In genomic region chr15:62545392-62546227, GRCh38 we compare ENCODE assay signal across 10 cellular contexts.
DNase-seq lines count a peak whose midpoint lies in the region; ATAC-seq and TF ChIP-seq lines count a peak whose summit lies in the region.
"Had no signal": no experiment of that assay in that cellular context is flagged by ENCODE, and none has a peak within 500 bp of the region (broad histone marks: within the 10 kb centered on the region; RNA-seq: fewer than 3 reads in every experiment).

No MANE protein-coding gene starts in this region.

- H3K4me1 ChIP-seq in esophagus muscularis mucosa: peaks cover 33 to 35% (median 34%) of the 10 kb centered on the region in 4 donors

- no peak overlapping the region for H3K4me3 ChIP-seq in esophagus muscularis mucosa
- H3K4me3 ChIP-seq: spleen had no signal

- ATAC-seq in Right ventricle myocardium inferior (peak; percentile 77), HG03571 (IDR thresholded peaks at IDR 0.05; ENCODE audit: unreplicated experiment) (no peak), GM18873 (IDR thresholded peaks at IDR 0.05; ENCODE audit: low FRiP score, unreplicated experiment) (no peak)

- no peaks in the 10 kb centered on the region for H3K27me3 ChIP-seq in esophagus muscularis mucosa
- H3K27me3 ChIP-seq: spleen had no signal

- WGBS in esophagus muscularis mucosa: 57% methylated on average over 4 of the region's 4 CpGs

- DNase-seq in Right ventricle myocardium inferior (ENCODE audit: missing footprints) (no peak), cardiac septum (ENCODE audit: low spot score) (no peak), esophagus muscularis mucosa (ENCODE audit: extremely low spot score) (no peak), middle frontal gyrus (ENCODE audit: extremely low spot score, low spot score) (peak; percentile 31)
- DNase-seq in activated CD4-positive, alpha-beta T cell treated with anti-CD3 and anti-CD28 coated beads, Interleukin-2, amount 50 U/mL, for 48 hours: no peak
- DNase-seq in activated CD4-positive, alpha-beta T cell treated with anti-CD3 and anti-CD28 coated beads, Interleukin-2, amount 50 U/mL, for 4 hours: no peak
- DNase-seq: spleen had no signal

- no peak for TF ChIP-seq CTCF in esophagus muscularis mucosa (IDR thresholded peaks at IDR 0.05)

- no peak for TF ChIP-seq POLR2A in esophagus muscularis mucosa (IDR thresholded peaks at IDR 0.05; ENCODE audit: low read depth)

- H3K9me3 ChIP-seq in esophagus muscularis mucosa: no peaks in the 10 kb centered on the region
- H3K9me3 ChIP-seq: spleen had no signal

- no peak for TF ChIP-seq EP300 in esophagus muscularis mucosa (IDR thresholded peaks at IDR 0.05)

- intact Hi-C loops in Right ventricle myocardium inferior (cut with DNase I): loop anchor here (5.0 kb wide), 2 partner anchors 73 to 153 kb away; partner anchors contain the start of gene TLN2
- intact Hi-C loops in cardiac septum (cut with DNase I): loop anchor here (1.0 kb wide), 1 partner anchor 155 kb away; the partner anchor contains the start of gene TLN2
- intact Hi-C loops in esophagus muscularis mucosa (cut with DNase I): no loop called here

- peak overlapping the region; percentile 31 to 65 (median 46) for H3K27ac ChIP-seq in esophagus muscularis mucosa (replicated peaks in 1 of 4)
- H3K27ac ChIP-seq: KMS-11 had no signal

- no peaks in the 10 kb centered on the region for H3K36me3 ChIP-seq in esophagus muscularis mucosa
- H3K36me3 ChIP-seq: spleen had no signal
